In the genomic region with DNA sequence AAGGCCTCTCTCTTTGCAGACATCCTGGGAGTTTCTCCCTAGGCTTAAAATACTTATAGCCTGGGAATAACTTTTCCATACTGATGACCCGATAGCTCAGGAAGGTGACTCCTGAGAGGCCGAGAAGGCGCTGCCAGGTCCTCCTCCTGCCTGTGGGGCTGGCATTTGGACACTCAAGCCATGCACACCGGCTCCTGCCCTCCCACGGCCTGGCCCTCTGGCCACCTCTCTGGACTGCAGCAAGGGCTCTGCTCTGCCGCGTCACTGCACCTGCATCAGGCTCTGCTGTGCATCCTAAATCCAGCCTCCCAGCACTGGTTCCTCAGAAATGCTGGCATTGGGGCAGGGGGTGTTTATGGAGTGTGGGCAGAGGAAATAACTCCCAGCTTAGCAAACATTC, we compare ENCODE assay signal across 9 cellular contexts. TPM values are rescaled to one million over a fixed set of nuclear protein-coding genes. Genes with fewer than 3 reads are reported as not detected.
"Had no signal": no experiment of that assay in that cellular context is flagged by ENCODE, and none has a peak within 500 bp of the region (broad histone marks: within the 10 kb centered on the region; RNA-seq: fewer than 3 reads in every experiment).

No MANE protein-coding gene starts in this region.

- H3K36me3 Mint-ChIP-seq: IgD-negative memory B cell had no signal

- H3K4me3 ChIP-seq: GM23338 had no signal

- H3K9me3 Mint-ChIP-seq: GM23338, H9, IgD-negative memory B cell had no signal

- FAIRE-seq: H1, H54, HepG2 had no signal

- H2AFZ ChIP-seq: GM23338 had no signal

- H3K4me3 Mint-ChIP-seq: GM23338, H9, IgD-negative memory B cell had no signal

- DNase-seq: H9, KBM-7 had no signal

- H3K4me2 ChIP-seq: GM23338 had no signal

- H3K27ac ChIP-seq: HL-60 had no signal

- H3K27ac Mint-ChIP-seq: GM23338, IgD-negative memory B cell had no signal

RNA-seq across cellular contexts. Expression of gene KCNG4, which starts 14.2 kb away (rescaled TPM):
- total RNA-seq: H1, H9, HepG2, HT1080 had no signal

RNA-seq across cellular contexts. Expression of gene ADAD2, which starts 34.6 kb away (rescaled TPM):
- total RNA-seq: HepG2, HT1080 had no signal
